17 cellular contexts compared by ENCODE assay signal in genomic region chr17:74637912-74638311, GRCh38. TPM values are rescaled to one million over a fixed set of nuclear protein-coding genes. Genes with fewer than 3 reads are reported as not detected.
"Had no signal": no experiment of that assay in that cellular context is flagged by ENCODE, and none has a peak within 500 bp of the region (broad histone marks: within the 10 kb centered on the region; RNA-seq: fewer than 3 reads in every experiment).

No MANE protein-coding gene starts in this region.

- H3K27me3 ChIP-seq: brain microvascular endothelial cell had no signal

- H3K79me2 ChIP-seq: parathyroid adenoma had no signal

- DNase-seq: activated CD4-positive, alpha-beta T cell treated with anti-CD3 and anti-CD28 coated beads, Interleukin-2, amount 50 U/mL, for 1 hour; brain microvascular endothelial cell; cerebellar nuclear complex; effector memory CD8-positive, alpha-beta T cell; foreskin melanocyte; lower lobe of right lung; stimulated activated CD4-positive, alpha-beta T cell treated with anti-CD3 and anti-CD28 coated beads, Interleukin-2, amount 100 ng/mL, for 48 hours; T-helper 9 cell had no signal

- FAIRE-seq: urothelium cell line had no signal

- H3K4me3 ChIP-seq: lower lobe of right lung, tibial artery had no signal

- H2AFZ ChIP-seq: parathyroid adenoma had no signal

- H3K4me1 ChIP-seq: tibial artery had no signal

- H3K9me3 ChIP-seq: lower lobe of right lung, tibial artery had no signal

- H3K9me3 Mint-ChIP-seq: activated T-helper 1 cell treated with anti-CD3 and anti-CD28 coated beads, Interleukin-12 subunit alpha, Interleukin-12 subunit beta, Interleukin-2, Interleukin-4 antibody, amounts not matched to agents 30 ng/mL and 10 ng/mL and 1 ng/mL, durations not matched to agents 14 hours and 24 hours and 36 hours; effector memory CD8-positive, alpha-beta T cell; stimulated activated memory B cell treated with anti-CD40 and anti-IgM and Interleukin-4, amounts not matched to agents 10 μg/mL and 1 μg/mL and 100 μg/mL, for 72 hours had no signal

- H3K36me3 ChIP-seq: brain microvascular endothelial cell, lower lobe of right lung, tibial artery had no signal

- H3K27ac Mint-ChIP-seq: activated T-helper 1 cell treated with anti-CD3 and anti-CD28 coated beads, Interleukin-12 subunit alpha, Interleukin-12 subunit beta, Interleukin-2, Interleukin-4 antibody, amounts not matched to agents 30 ng/mL and 10 ng/mL and 1 ng/mL, durations not matched to agents 14 hours and 24 hours and 36 hours; effector memory CD8-positive, alpha-beta T cell; stimulated activated memory B cell treated with anti-CD40 and anti-IgM and Interleukin-4, amounts not matched to agents 10 μg/mL and 1 μg/mL and 100 μg/mL, for 72 hours had no signal

- ATAC-seq: activated CD4-positive, CD25-positive, alpha-beta regulatory T cell treated with anti-CD3 and anti-CD28 coated beads, Interleukin-2, amount 50 U/mL, for 24 hours; effector memory CD8-positive, alpha-beta T cell; lower lobe of right lung; stimulated activated memory B cell treated with anti-CD40 and anti-IgM and Interleukin-4, amounts not matched to agents 10 μg/mL and 1 μg/mL and 100 μg/mL, for 72 hours had no signal

- H3K4me3 Mint-ChIP-seq: activated T-helper 1 cell treated with anti-CD3 and anti-CD28 coated beads, Interleukin-12 subunit alpha, Interleukin-12 subunit beta, Interleukin-2, Interleukin-4 antibody, amounts not matched to agents 30 ng/mL and 10 ng/mL and 1 ng/mL, durations not matched to agents 14 hours and 24 hours and 36 hours; effector memory CD8-positive, alpha-beta T cell; stimulated activated memory B cell treated with anti-CD40 and anti-IgM and Interleukin-4, amounts not matched to agents 10 μg/mL and 1 μg/mL and 100 μg/mL, for 72 hours had no signal

- H3K36me3 Mint-ChIP-seq: stimulated activated memory B cell treated with anti-CD40 and anti-IgM and Interleukin-4, amounts not matched to agents 10 μg/mL and 1 μg/mL and 100 μg/mL, for 72 hours had no signal

- H3K27ac ChIP-seq: brain microvascular endothelial cell, epithelial cell of prostate, lower lobe of right lung, parathyroid adenoma, tibial artery had no signal

- H3K9ac ChIP-seq: parathyroid adenoma had no signal

RNA-seq across cellular contexts. Expression of gene CD300E, which starts 14.4 kb away (rescaled TPM):
- total RNA-seq: activated CD8-positive, alpha-beta memory T cell treated with anti-CD3 and anti-CD28 coated beads for 36 hours; activated T-helper 1 cell treated with anti-CD3 and anti-CD28 coated beads, Interleukin-12 subunit alpha, Interleukin-12 subunit beta, Interleukin-2, Interleukin-4 antibody, amounts not matched to agents 30 ng/mL and 10 ng/mL and 1 ng/mL, durations not matched to agents 14 hours and 24 hours and 36 hours; fibroblast of lung had no signal
- polyA plus RNA-seq: fibroblast of lung had no signal

RNA-seq across cellular contexts. Expression of gene CD300LD, which starts 45.8 kb away (rescaled TPM):
- total RNA-seq: activated CD8-positive, alpha-beta memory T cell treated with anti-CD3 and anti-CD28 coated beads for 36 hours; activated T-helper 1 cell treated with anti-CD3 and anti-CD28 coated beads, Interleukin-12 subunit alpha, Interleukin-12 subunit beta, Interleukin-2, Interleukin-4 antibody, amounts not matched to agents 30 ng/mL and 10 ng/mL and 1 ng/mL, durations not matched to agents 14 hours and 24 hours and 36 hours; fibroblast of lung; lower lobe of right lung had no signal
- polyA plus RNA-seq: fibroblast of lung had no signal
